10 cellular contexts compared by ENCODE assay signal in genomic region chr5:134902071-134902801, GRCh38. TPM values are rescaled to one million over a fixed set of nuclear protein-coding genes. Genes with fewer than 3 reads are reported as not detected.
DNase-seq lines count a peak whose midpoint lies in the region; ATAC-seq and TF ChIP-seq lines count a peak whose summit lies in the region.
"Had no signal": no experiment of that assay in that cellular context is flagged by ENCODE, and none has a peak within 500 bp of the region (broad histone marks: within the 10 kb centered on the region; RNA-seq: fewer than 3 reads in every experiment).

No MANE protein-coding gene starts in this region.

- WGBS in gastroesophageal sphincter (ENCODE audit: low coverage in 1 of 2), 2 donors: 84 to 86% methylated on average over 6 of the region's 10 CpGs

- ATAC-seq in GM21515 (IDR thresholded peaks at IDR 0.05; ENCODE audit: unreplicated experiment) (peak; percentile 27), gastroesophageal sphincter (no peak)

- H3K27ac ChIP-seq in CD8-positive, alpha-beta memory T cell (ENCODE audit: low read depth, low read length): no peak overlapping the region
- no peak overlapping the region for H3K27ac ChIP-seq in gastroesophageal sphincter

- POLR2A ChIA-PET in CD8-positive, alpha-beta memory T cell (lab: Charles Lee): no interaction called here

- H3K27me3 Mint-ChIP-seq in CD8-positive, alpha-beta memory T cell: no peaks in the 10 kb centered on the region
- peaks cover 6% of the 10 kb centered on the region for H3K27me3 Mint-ChIP-seq in brain

- CTCF ChIA-PET in CD8-positive, alpha-beta memory T cell (lab: Charles Lee): interaction anchor here (0.6 to 1.5 kb wide), 2 partner anchors 49 to 171 kb away, joined by 3 read pairs; no protein-coding TSS in a partner anchor

- peaks cover 5% of the 10 kb centered on the region for H3K36me3 ChIP-seq in CD8-positive, alpha-beta memory T cell (ENCODE audit: insufficient read depth, low read length)
- H3K36me3 ChIP-seq in gastroesophageal sphincter: peaks cover 0 to 48% of the 10 kb centered on the region in 2 donors

- TF ChIP-seq CTCF in brain (conservative IDR thresholded peaks at IDR 0.05) (no peak), gastroesophageal sphincter (IDR thresholded peaks at IDR 0.05) (no peak)

- TF ChIP-seq EP300 in gastroesophageal sphincter (IDR thresholded peaks at IDR 0.05): no peak

- H3K27ac Mint-ChIP-seq in CD8-positive, alpha-beta memory T cell: peak overlapping the region in 4 of 8 donors; percentile 26 to 96 (median 73)
- H3K27ac Mint-ChIP-seq in brain: peak overlapping the region in 3 of 5 experiments; percentile 48 to 72 (median 64)

- H3K4me3 ChIP-seq in CD8-positive, alpha-beta memory T cell (ENCODE audit: low read length): no peak overlapping the region
- no peak overlapping the region for H3K4me3 ChIP-seq in gastroesophageal sphincter
- H3K4me3 ChIP-seq: tibial nerve had no signal

- H3K9me3 Mint-ChIP-seq in CD8-positive, alpha-beta memory T cell: no peaks in the 10 kb centered on the region
- no peaks in the 10 kb centered on the region for H3K9me3 Mint-ChIP-seq in brain

- H3K9me3 ChIP-seq in CD8-positive, alpha-beta memory T cell (ENCODE audit: low read length): no peaks in the 10 kb centered on the region
- no peaks in the 10 kb centered on the region for H3K9me3 ChIP-seq in gastroesophageal sphincter
- H3K9me3 ChIP-seq: tibial nerve had no signal

- peaks cover 0 to 35% (median 5%) of the 10 kb centered on the region in 3 donors for H3K36me3 Mint-ChIP-seq in CD8-positive, alpha-beta memory T cell
- H3K36me3 Mint-ChIP-seq in brain: peaks cover 9% of the 10 kb centered on the region

- H3K4me3 Mint-ChIP-seq in CD8-positive, alpha-beta memory T cell: peak overlapping the region in 4 of 7 donors; percentile 13 to 95 (median 36)
- peak overlapping the region in 4 of 5 experiments; percentile 36 to 86 (median 79) for H3K4me3 Mint-ChIP-seq in brain

- no peak for DNase-seq in CD8-positive, alpha-beta memory T cell
- DNase-seq in MV-4-11 (lab: John Stamatoyannopoulos, UW) (peak; percentile 82), NCI-H2196 treated with DMSO at 0.1 percent for 48 hours (lab: John Stamatoyannopoulos, UW; ENCODE audit: unreplicated experiment) (no peak), islet precursor cell (no peak), DMS114 treated with DMSO at 0.1 percent for 48 hours (lab: John Stamatoyannopoulos, UW; ENCODE audit: unreplicated experiment) (no peak)
- DNase-seq: activated CD8-positive, alpha-beta memory T cell treated with anti-CD3 and anti-CD28 coated beads, Interleukin-2, amount 50 U/mL, for 48 hours had no signal

- no peaks in the 10 kb centered on the region for H3K4me1 ChIP-seq in CD8-positive, alpha-beta memory T cell (ENCODE audit: insufficient read depth, low read length)
- peaks cover 0 to 12% (median 0%) of the 10 kb centered on the region in 3 donors for H3K4me1 ChIP-seq in gastroesophageal sphincter

- no peak for TF ChIP-seq POLR2A in gastroesophageal sphincter (IDR thresholded peaks at IDR 0.05)

- H3K4me1 Mint-ChIP-seq in CD8-positive, alpha-beta memory T cell: peaks cover 5 to 12% (median 10%) of the 10 kb centered on the region in 3 donors
- peaks cover 9% of the 10 kb centered on the region for H3K4me1 Mint-ChIP-seq in brain

- H3K27me3 ChIP-seq in CD8-positive, alpha-beta memory T cell (ENCODE audit: insufficient read depth, low read length, poor library complexity, severe bottlenecking): no peaks in the 10 kb centered on the region
- no peaks in the 10 kb centered on the region for H3K27me3 ChIP-seq in gastroesophageal sphincter
- H3K27me3 ChIP-seq: tibial nerve had no signal

RNA-seq across cellular contexts. Expression of gene PCBD2, which starts 2.7 kb away (rescaled TPM):
- 10 to 100 TPM; 11.5 to 13.6 TPM for total RNA-seq in CD8-positive, alpha-beta memory T cell
- polyA plus RNA-seq in CD8-positive, alpha-beta memory T cell: 9.6 TPM
- 2.7 TPM for polyA plus RNA-seq in brain (ENCODE audit: insufficient read depth, low read depth, low replicate concordance)
- total RNA-seq in gastroesophageal sphincter: 10 to 100 TPM in 2 of 4 donors, 1 to 10 TPM in 2; 8.3 to 10.8 (median 9.5) TPM

RNA-seq across cellular contexts. Expression of gene TXNDC15, which starts 28.1 kb away (rescaled TPM):
- total RNA-seq in CD8-positive, alpha-beta memory T cell: 10 to 100 TPM; 44.5 to 47.3 TPM
- polyA plus RNA-seq in CD8-positive, alpha-beta memory T cell: 22.1 TPM
- 47.4 TPM for polyA plus RNA-seq in brain (ENCODE audit: insufficient read depth, low read depth, low replicate concordance)
- 100 to 1,000 TPM in 1 of 4 donors, 10 to 100 TPM in 3; 68.5 to 119 (median 82.6) TPM for total RNA-seq in gastroesophageal sphincter

RNA-seq across cellular contexts. Expression of gene C5orf24, which starts 56.5 kb away (rescaled TPM):
- total RNA-seq in CD8-positive, alpha-beta memory T cell: 10 to 100 TPM; 28.9 to 29.8 TPM
- polyA plus RNA-seq in CD8-positive, alpha-beta memory T cell: 10.5 TPM
- 13.4 TPM for polyA plus RNA-seq in brain (ENCODE audit: insufficient read depth, low read depth, low replicate concordance)
- 10 to 100 TPM; 47.3 to 92.3 (median 70.7) TPM for total RNA-seq in gastroesophageal sphincter
